8 cellular contexts compared by ENCODE assay signal in the genomic region with DNA sequence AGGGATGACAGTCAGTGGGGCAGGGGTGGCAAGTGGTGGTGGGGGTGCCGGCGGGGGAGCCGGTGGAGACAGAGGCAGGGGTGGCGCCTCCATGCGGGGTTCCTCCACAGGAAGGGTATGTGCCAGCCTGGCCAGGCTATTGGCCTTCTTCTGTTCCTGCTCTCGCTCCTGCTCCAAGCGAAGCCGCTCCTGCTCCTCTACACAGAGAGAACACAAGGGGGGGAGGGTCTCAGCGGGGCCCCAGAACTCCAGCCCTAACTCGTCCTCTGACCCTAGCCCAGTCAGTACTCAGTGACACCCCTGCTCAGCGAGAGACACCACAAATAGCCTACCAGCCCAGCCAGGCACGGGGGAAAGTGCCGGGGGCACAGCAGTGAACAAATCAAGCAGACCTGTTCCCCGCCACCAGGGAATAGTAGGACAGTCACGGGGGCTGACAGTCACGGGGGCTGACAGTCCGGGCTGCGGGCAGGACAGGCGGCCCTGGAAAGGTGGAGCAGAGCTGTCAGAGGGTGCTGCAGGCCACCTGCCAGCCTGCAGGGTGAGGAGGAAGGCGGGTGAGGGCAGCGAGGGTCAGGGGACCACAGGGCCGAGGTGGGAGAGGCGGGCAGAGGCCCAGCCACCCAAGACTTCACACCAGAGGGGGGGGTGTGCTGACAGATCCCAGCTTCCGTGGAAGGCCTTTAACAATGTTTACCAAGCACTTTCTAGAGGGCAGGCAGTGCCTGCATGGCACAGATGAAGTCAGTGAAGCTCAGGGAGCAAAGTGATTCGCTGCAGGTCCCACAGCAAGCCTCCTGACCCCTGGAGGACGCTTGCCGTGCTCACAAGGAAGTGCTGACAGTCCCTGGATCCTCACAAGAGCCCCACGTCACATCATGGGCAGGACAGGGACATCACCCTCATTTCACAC. TPM values are rescaled to one million over a fixed set of nuclear protein-coding genes. Genes with fewer than 3 reads are reported as not detected.
DNase-seq lines count a peak whose midpoint lies in the region; ATAC-seq and TF ChIP-seq lines count a peak whose summit lies in the region.

No MANE protein-coding gene starts in this region.

- H3K36me3 ChIP-seq in SK-N-SH (replicated peaks in 1 of 2; ENCODE audit: control insufficient read depth in 1 of 2, insufficient read depth in 2 of 2, low read length in 1 of 2) (no peaks in the 10 kb centered on the region), right atrium auricular region (no peaks in the 10 kb centered on the region), smooth muscle cell (ENCODE audit: low read depth) (no peaks in the 10 kb centered on the region)

- DNase-seq in SK-N-SH (no peak), right atrium auricular region (ENCODE audit: low spot score) (no peak), smooth muscle cell (lab: John Stamatoyannopoulos, UW; ENCODE audit: unreplicated experiment) (peak; percentile 23), superior temporal gyrus (ENCODE audit: extremely low spot score) (no peak)
- DNase-seq in activated CD8-positive, alpha-beta T cell treated with anti-CD3 and anti-CD28 coated beads for 36 hours: no peak
- no peak for DNase-seq in stimulated activated naive CD4-positive, alpha-beta T cell treated with Interleukin-2 at 50 U/mL for 16 hours (lab: John Stamatoyannopoulos, UW)

- no peak for TF ChIP-seq CTCF in SK-N-SH (IDR thresholded peaks at IDR 0.05)
- no peak for TF ChIP-seq CTCF in activated CD8-positive, alpha-beta T cell treated with anti-CD3 and anti-CD28 coated beads for 36 hours (IDR thresholded peaks at IDR 0.05)
- no peak for TF ChIP-seq CTCF in right atrium auricular region (IDR thresholded peaks at IDR 0.05)
- no peak for TF ChIP-seq CTCF in smooth muscle cell (IDR thresholded peaks at IDR 0.05; ENCODE audit: borderline replicate concordance, insufficient read depth, poor library complexity, severe bottlenecking)

- H3K9ac ChIP-seq in SK-N-SH (peak overlapping the region; percentile 69; the same call in 1 of the 2 replicates), smooth muscle cell (ENCODE audit: low read depth) (no peak overlapping the region)

- H3K9me3 ChIP-seq in SK-N-SH: no peaks in the 10 kb centered on the region
- H3K9me3 ChIP-seq in right atrium auricular region: no peaks in the 10 kb centered on the region
- no peaks in the 10 kb centered on the region for H3K9me3 ChIP-seq in smooth muscle cell (replicated peaks; ENCODE audit: low read depth)

- H3K27ac ChIP-seq in SK-N-SH (ENCODE audit: low read depth in 2 of 2, low read length in 1 of 2) (peak overlapping the region; percentile 89 to 100), right atrium auricular region (peak overlapping the region; percentile 99 to 100), smooth muscle cell (ENCODE audit: low read depth) (peak overlapping the region; percentile 99)

- ATAC-seq in SK-N-SH treated with all-trans-retinoic acid at 6 μM for 48 hours (no peak), HG03460 (IDR thresholded peaks at IDR 0.05; ENCODE audit: unreplicated experiment) (no peak)
- ATAC-seq in activated CD8-positive, alpha-beta T cell treated with anti-CD3 and anti-CD28 coated beads for 36 hours: no peak

- H2AFZ ChIP-seq in SK-N-SH (ENCODE audit: low read depth) (no peak overlapping the region), smooth muscle cell (ENCODE audit: low read depth) (no peak overlapping the region)

- H3F3A ChIP-seq in SK-N-SH (replicated peaks; ENCODE audit: insufficient read depth): peaks cover 17% of the 10 kb centered on the region
- H3F3A ChIP-seq in smooth muscle cell (ENCODE audit: low read depth): peaks cover 55% of the 10 kb centered on the region

- H4K20me1 ChIP-seq in SK-N-SH (ENCODE audit: insufficient read depth): peaks cover 20% of the 10 kb centered on the region; the same call in 1 of the 2 replicates
- peaks cover 47% of the 10 kb centered on the region for H4K20me1 ChIP-seq in smooth muscle cell (ENCODE audit: low read depth)

- no peak for TF ChIP-seq EP300 in SK-N-SH (IDR thresholded peaks at IDR 0.05; ENCODE audit: borderline replicate concordance in 1 of 2, low read depth in 1 of 2, low read length in 1 of 2)

- H3K4me3 ChIP-seq in SK-N-SH (ENCODE audit: low read depth in 2 of 2, low read length in 1 of 2) (peak overlapping the region; percentile 43 to 60; a peak in 3 of 4 replicates), right atrium auricular region (peak overlapping the region in 1 of 2 donors; percentile 47), smooth muscle cell (peak overlapping the region; percentile 38)

- H3K4me1 Mint-ChIP-seq in activated CD8-positive, alpha-beta T cell treated with anti-CD3 and anti-CD28 coated beads for 36 hours (ENCODE audit: low read depth): peaks cover 56% of the 10 kb centered on the region

- H3K27me3 ChIP-seq in SK-N-SH (ENCODE audit: insufficient read depth) (no peaks in the 10 kb centered on the region), right atrium auricular region (no peaks in the 10 kb centered on the region), smooth muscle cell (ENCODE audit: low read depth) (no peaks in the 10 kb centered on the region)

- H3K79me2 ChIP-seq in SK-N-SH (ENCODE audit: insufficient read depth): peaks cover 67% of the 10 kb centered on the region
- peaks cover 55% of the 10 kb centered on the region for H3K79me2 ChIP-seq in smooth muscle cell (ENCODE audit: low read depth)

- H3K9me3 Mint-ChIP-seq in activated CD8-positive, alpha-beta T cell treated with anti-CD3 and anti-CD28 coated beads for 36 hours: no peaks in the 10 kb centered on the region

- POLR2A ChIA-PET in SK-N-SH (lab: Yijun Ruan, JAX): no interaction called here
- POLR2A ChIA-PET in activated CD8-positive, alpha-beta T cell treated with anti-CD3 and anti-CD28 coated beads for 36 hours (lab: Charles Lee): no interaction called here

- H3K9me2 ChIP-seq in SK-N-SH: no peaks in the 10 kb centered on the region

- intact Hi-C loops in activated CD8-positive, alpha-beta T cell treated with anti-CD3 and anti-CD28 coated beads for 36 hours (cut with micrococcal nuclease): no loop called here

- CTCF ChIA-PET in SK-N-SH (lab: Yijun Ruan, JAX): interaction anchor here (1.0 to 27.8 kb wide), 3 partner anchors 14 to 20 kb away, joined by 5 to 654 read pairs (median 62); no protein-coding TSS in a partner anchor
- CTCF ChIA-PET in activated CD8-positive, alpha-beta T cell treated with anti-CD3 and anti-CD28 coated beads for 36 hours (lab: Charles Lee): interaction anchor here (1.7 kb wide), 1 partner anchor 13 kb away, joined by 11 read pairs; no protein-coding TSS in a partner anchor

- H3K4me2 ChIP-seq in SK-N-SH (peak overlapping the region; percentile 98), smooth muscle cell (peak overlapping the region; percentile 98)

- H3K36me3 Mint-ChIP-seq in activated CD8-positive, alpha-beta T cell treated with anti-CD3 and anti-CD28 coated beads for 36 hours (ENCODE audit: low read depth): peaks cover 8% of the 10 kb centered on the region

- no peaks in the 10 kb centered on the region for H3K27me3 Mint-ChIP-seq in activated CD8-positive, alpha-beta T cell treated with anti-CD3 and anti-CD28 coated beads for 36 hours

- TF ChIP-seq RAD21 in SK-N-SH (IDR thresholded peaks at IDR 0.05; ENCODE audit: low read length): no peak

- WGBS in SK-N-SH (ENCODE audit: low lambda C conversion rate): 86% methylated on average over 20 of the region's 28 CpGs
- WGBS in smooth muscle cell (ENCODE audit: low lambda C conversion rate): 70% methylated on average over 22 of the region's 28 CpGs

- peak overlapping the region; percentile 97 for H3K4me3 Mint-ChIP-seq in activated CD8-positive, alpha-beta T cell treated with anti-CD3 and anti-CD28 coated beads for 36 hours

- H3K4me1 ChIP-seq in SK-N-SH (ENCODE audit: control insufficient read depth in 1 of 2, insufficient read depth in 2 of 2, low read depth in 1 of 2, low read length in 1 of 2) (peaks cover 38 to 56% of the 10 kb centered on the region in 2 experiments), right atrium auricular region (peaks cover 0 to 74% of the 10 kb centered on the region in 2 donors), smooth muscle cell (ENCODE audit: low read depth) (peaks cover 45% of the 10 kb centered on the region)

- H3K27ac Mint-ChIP-seq in activated CD8-positive, alpha-beta T cell treated with anti-CD3 and anti-CD28 coated beads for 36 hours: peak overlapping the region; percentile 47

TF ChIP-seq in SK-N-SH, 30 proteins besides CTCF, POLR2A, EP300 and RAD21:
- no peak for TF ChIP-seq TAF1 (IDR thresholded peaks at IDR 0.05; ENCODE audit: borderline replicate concordance, low read depth, low read length)
- TF ChIP-seq EZH2phosphoT487 (IDR thresholded peaks at IDR 0.05; ENCODE audit: borderline replicate concordance, low read depth): no peak
- TF ChIP-seq RFX5 (IDR thresholded peaks at IDR 0.05; ENCODE audit: low read length): no peak
- no peak for TF ChIP-seq YY1 (IDR thresholded peaks at IDR 0.05; ENCODE audit: low read depth)

RNA-seq across cellular contexts. Expression of a gene that starts 5.3 kb away (rescaled TPM):
- polyA plus RNA-seq in SK-N-SH (2012; rRNA removed): 7.1 and 7.4 TPM in 2 replicates
- polyA plus RNA-seq in SK-N-SH (2012; cell fraction: cytosol; rRNA removed): 3.2 and 4.4 TPM in 2 replicates
- 50.2 and 76.3 TPM in 2 replicates for polyA plus RNA-seq in SK-N-SH (2012; cell fraction: nucleus; rRNA removed)
- 10 to 100 TPM; 21.6 to 23.1 TPM for total RNA-seq in activated CD8-positive, alpha-beta T cell treated with anti-CD3 and anti-CD28 coated beads for 36 hours
- 1 to 10 TPM; 3.7 to 7.7 TPM for total RNA-seq in right atrium auricular region
- total RNA-seq in smooth muscle cell: 7.5 and 12.8 TPM in 2 replicates
- 5.7 and 9.0 TPM in 2 replicates for polyA plus RNA-seq in smooth muscle cell

RNA-seq across cellular contexts. Expression of a gene that starts 58.2 kb away (rescaled TPM):
- polyA plus RNA-seq in SK-N-SH (2012; rRNA removed) (85.9 and 98.6 TPM in 2 replicates), smooth muscle cell (26.9 and 33.2 TPM in 2 replicates)
- 18.0 and 30.4 TPM in 2 replicates for polyA plus RNA-seq in SK-N-SH (2012; cell fraction: cytosol; rRNA removed)
- polyA plus RNA-seq in SK-N-SH (2012; cell fraction: nucleus; rRNA removed): 605 and 826 TPM in 2 replicates
- 10 to 100 TPM; 31.8 to 37.7 TPM for total RNA-seq in activated CD8-positive, alpha-beta T cell treated with anti-CD3 and anti-CD28 coated beads for 36 hours
- total RNA-seq in right atrium auricular region (10 to 100 TPM; 20.9 to 31.4 TPM), smooth muscle cell (10.4 and 20.8 TPM in 2 replicates)

RNA-seq across cellular contexts. Expression of a gene that starts 59.3 kb away (rescaled TPM):
- polyA plus RNA-seq in SK-N-SH (2012; rRNA removed) (26.7 and 29.0 TPM in 2 replicates), smooth muscle cell (17.6 and 23.7 TPM in 2 replicates)
- 26.0 and 27.0 TPM in 2 replicates for polyA plus RNA-seq in SK-N-SH (2012; cell fraction: cytosol; rRNA removed)
- 38.2 and 50.3 TPM in 2 replicates for polyA plus RNA-seq in SK-N-SH (2012; cell fraction: nucleus; rRNA removed)
- total RNA-seq in activated CD8-positive, alpha-beta T cell treated with anti-CD3 and anti-CD28 coated beads for 36 hours: 10 to 100 TPM; 75.8 to 79.4 TPM
- total RNA-seq in right atrium auricular region (10 to 100 TPM; 22.5 to 25.9 TPM), smooth muscle cell (22.1 and 39.5 TPM in 2 replicates)
